ENCODE assay signal across 9 cellular contexts in the genomic region with DNA sequence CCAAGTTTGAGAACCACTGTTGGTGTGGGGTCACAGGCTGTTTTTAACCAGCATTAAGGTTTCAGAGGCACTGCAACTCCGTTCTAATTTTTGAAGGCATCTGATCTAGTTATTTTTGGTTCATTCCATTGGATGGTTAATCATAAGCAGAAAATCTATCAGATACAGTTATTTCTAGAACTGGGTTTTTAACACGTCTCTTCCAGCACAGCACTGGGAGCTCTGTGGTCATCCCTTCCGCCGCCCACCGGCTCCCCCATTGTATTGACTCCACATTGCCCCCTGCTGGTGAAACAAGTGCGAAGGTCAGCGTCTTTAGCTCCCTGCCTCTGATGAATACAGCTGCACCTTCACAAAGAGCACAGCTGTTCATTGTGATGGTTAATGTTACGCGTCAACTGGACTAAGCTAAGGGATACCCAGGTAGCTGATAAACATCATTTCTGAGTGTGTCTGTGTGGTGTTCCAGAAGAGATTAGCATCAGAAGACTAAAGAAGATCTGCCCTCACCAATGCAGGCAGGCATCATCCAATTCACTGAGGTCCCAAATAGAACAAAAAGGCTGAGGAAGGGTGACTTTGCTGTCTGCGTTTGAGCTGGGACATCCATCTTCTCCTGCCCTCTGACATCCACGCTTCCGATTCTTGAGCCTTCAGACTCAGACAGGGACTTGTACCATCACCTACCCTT. TPM values are rescaled to one million over a fixed set of nuclear protein-coding genes. Genes with fewer than 3 reads are reported as not detected.
DNase-seq lines count a peak whose midpoint lies in the region; ATAC-seq and TF ChIP-seq lines count a peak whose summit lies in the region.
"Had no signal": no experiment of that assay in that cellular context is flagged by ENCODE, and none has a peak within 500 bp of the region (broad histone marks: within the 10 kb centered on the region; RNA-seq: fewer than 3 reads in every experiment).

No MANE protein-coding gene starts in this region.

- in situ Hi-C loops in GM13976 (cut with MboI; ENCODE audit: low sequenced_read_pairs, unreplicated experiment), result loop anchor here (10.0 kb wide), 1 partner anchor 98 kb away; no protein-coding TSS in a partner anchor
- in situ Hi-C loops in transverse colon (cut with MboI; ENCODE audit: low pct_ligation_motif_present in 1 of 4, low pct_unique_long_range_greater_than_20kb in 1 of 4, low sequenced_read_pairs in 3 of 4), result no loop called here

- H3K36me3 Mint-ChIP-seq in activated CD4-positive, alpha-beta memory T cell treated with anti-CD3 and anti-CD28 coated beads for 36 hours, result no peaks in the 10 kb centered on the region
- H3K36me3 Mint-ChIP-seq in endothelial cell (ENCODE audit: low read depth, unreplicated experiment), result no peaks in the 10 kb centered on the region
- peaks cover 8% of the 10 kb centered on the region for H3K36me3 Mint-ChIP-seq in natural killer cell

- no peaks in the 10 kb centered on the region for H3K36me3 ChIP-seq in transverse colon

- peaks cover 0 to 3% (median 0%) of the 10 kb centered on the region in 4 donors for H3K4me1 ChIP-seq in transverse colon

- H3K4me3 ChIP-seq in AG04449 (ENCODE audit: low read depth, low read length) (no peak overlapping the region), transverse colon (no peak overlapping the region)

- no peak for TF ChIP-seq EP300 in transverse colon (IDR thresholded peaks at IDR 0.05; ENCODE audit: low read depth)

- WGBS in transverse colon (ENCODE audit: low coverage in 1 of 2), 2 donors, result 43 to 61% methylated on average over 6 to 12 of the region's 12 CpGs

- H3K4me1 Mint-ChIP-seq in activated CD4-positive, alpha-beta memory T cell treated with anti-CD3 and anti-CD28 coated beads for 36 hours (ENCODE audit: low read depth), result peaks cover 28% of the 10 kb centered on the region
- no peaks in the 10 kb centered on the region for H3K4me1 Mint-ChIP-seq in endothelial cell (ENCODE audit: unreplicated experiment)
- H3K4me1 Mint-ChIP-seq in natural killer cell, result peaks cover 87 to 88% of the 10 kb centered on the region in 2 donors

- TF ChIP-seq POLR2A in transverse colon (IDR thresholded peaks at IDR 0.05), result no peak

- intact Hi-C loops in activated CD4-positive, alpha-beta memory T cell treated with anti-CD3 and anti-CD28 coated beads for 36 hours (cut with micrococcal nuclease), result loop anchor here (1.0 to 5.0 kb wide), 7 partner anchors 18 to 225 kb away; a partner anchor contains a TSS
- intact Hi-C loops in natural killer cell (cut with micrococcal nuclease), result loop anchor here (5.0 kb wide), 1 partner anchor 75 kb away; no protein-coding TSS in a partner anchor
- intact Hi-C loops in transverse colon (cut with DNase I; ENCODE audit: low total_unique reads), result no loop called here

- peaks cover 7% of the 10 kb centered on the region for H3K27me3 Mint-ChIP-seq in activated CD4-positive, alpha-beta memory T cell treated with anti-CD3 and anti-CD28 coated beads for 36 hours
- H3K27me3 Mint-ChIP-seq in endothelial cell (ENCODE audit: unreplicated experiment), result peaks cover 2% of the 10 kb centered on the region
- H3K27me3 Mint-ChIP-seq in natural killer cell (ENCODE audit: low read depth in 2 of 2), result no peaks in the 10 kb centered on the region

- DNase-seq in AG04449 (ENCODE audit: low read depth, low spot score) (no peak), GM13976 (ENCODE audit: low spot score) (peak; percentile 73), M059J (ENCODE audit: low read depth) (peak; percentile 9), endothelial cell (ENCODE audit: low spot score) (peak; percentile 79), natural killer cell (peak; percentile 62), transverse colon (peak; percentile 61)
- peak; percentile 90 for DNase-seq in activated CD4-positive, alpha-beta memory T cell treated with anti-CD3 and anti-CD28 coated beads for 36 hours

- H3K27ac ChIP-seq in transverse colon, result no peak overlapping the region

- H3K4me3 Mint-ChIP-seq in activated CD4-positive, alpha-beta memory T cell treated with anti-CD3 and anti-CD28 coated beads for 36 hours, result no peak overlapping the region
- H3K4me3 Mint-ChIP-seq in endothelial cell (ENCODE audit: unreplicated experiment), result no peak overlapping the region
- H3K4me3 Mint-ChIP-seq in natural killer cell, result peak overlapping the region; percentile 51

- CTCF ChIA-PET in AG04449 (lab: Yijun Ruan, JAX), result interaction anchor here (1.0 to 1.4 kb wide), 8 partner anchors 9 to 103 kb away, joined by 3 to 5 read pairs (median 3); a partner anchor contains a TSS
- CTCF ChIA-PET in activated CD4-positive, alpha-beta memory T cell treated with anti-CD3 and anti-CD28 coated beads for 36 hours (lab: Charles Lee), result interaction anchor here (0.7 to 4.7 kb wide), 44 partner anchors 8 to 473 kb away, joined by 3 to 82 read pairs (median 4); a partner anchor contains a TSS

- POLR2A ChIA-PET in AG04449 (lab: Yijun Ruan, JAX), result no interaction called here
- POLR2A ChIA-PET in activated CD4-positive, alpha-beta memory T cell treated with anti-CD3 and anti-CD28 coated beads for 36 hours (lab: Charles Lee), result interaction anchor here (0.6 to 2.4 kb wide), 5 partner anchors 10 to 97 kb away, joined by 3 to 20 read pairs (median 5); a partner anchor contains a TSS

- no peaks in the 10 kb centered on the region for H3K27me3 ChIP-seq in transverse colon

- H3K9me3 ChIP-seq in transverse colon, result no peaks in the 10 kb centered on the region

- H3K9me3 Mint-ChIP-seq in activated CD4-positive, alpha-beta memory T cell treated with anti-CD3 and anti-CD28 coated beads for 36 hours, result peaks cover 3% of the 10 kb centered on the region
- H3K9me3 Mint-ChIP-seq in endothelial cell (ENCODE audit: unreplicated experiment) (no peaks in the 10 kb centered on the region), natural killer cell (no peaks in the 10 kb centered on the region)

- ATAC-seq in natural killer cell (peak; percentile 71 to 80 (median 79)), HG03196 (IDR thresholded peaks at IDR 0.05; ENCODE audit: unreplicated experiment) (no peak)

- H3K27ac Mint-ChIP-seq in activated CD4-positive, alpha-beta memory T cell treated with anti-CD3 and anti-CD28 coated beads for 36 hours, result peak overlapping the region; percentile 24
- H3K27ac Mint-ChIP-seq in endothelial cell (ENCODE audit: unreplicated experiment), result no peak overlapping the region
- H3K27ac Mint-ChIP-seq in natural killer cell, result peak overlapping the region; percentile 95 to 96

- TF ChIP-seq CTCF in AG04449 (IDR thresholded peaks at IDR 0.05; ENCODE audit: insufficient read depth, low read length, missing control alignments) (peak; percentile 48), GM13976 (IDR thresholded peaks at IDR 0.05; ENCODE audit: borderline replicate concordance, control extremely low read depth, extremely low read depth, insufficient read depth, missing control alignments) (peak; percentile 72), endothelial cell (IDR thresholded peaks at IDR 0.05; ENCODE audit: unreplicated experiment) (peak; percentile 88), natural killer cell (IDR thresholded peaks at IDR 0.05) (peak; percentile 87), transverse colon (IDR thresholded peaks at IDR 0.05) (peak; percentile 53 to 68 (median 62))

RNA-seq across cellular contexts. Expression of a gene that starts 8.5 kb away (rescaled TPM):
- total RNA-seq in M059J (2014; rRNA removed; shearing (Covaris generic)), result not detected in 2 replicates
- total RNA-seq in activated CD4-positive, alpha-beta memory T cell treated with anti-CD3 and anti-CD28 coated beads for 36 hours, result under 1 TPM in 1 of 2 experiments, not detected in 1; 0.52 TPM
- not detected for total RNA-seq in endothelial cell (ENCODE audit: unreplicated experiment)
- under 1 TPM in 2 of 3 donors, not detected in 1; 0.54 to 0.55 TPM for total RNA-seq in natural killer cell
- total RNA-seq in transverse colon, result 1 to 10 TPM in 2 of 4 donors, not detected in 2; 1.2 to 4.9 TPM
- total RNA-seq: renal cortical epithelial cell had no signal

RNA-seq across cellular contexts. Expression of a gene that starts 17.4 kb away (rescaled TPM):
- not detected in 2 replicates for total RNA-seq in M059J (2014; rRNA removed; shearing (Covaris generic))
- total RNA-seq in activated CD4-positive, alpha-beta memory T cell treated with anti-CD3 and anti-CD28 coated beads for 36 hours, result 100 to 1,000 TPM; 981 to 989 TPM
- total RNA-seq in endothelial cell (ENCODE audit: unreplicated experiment) (not detected), natural killer cell (100 to 1,000 TPM; 381 to 547 (median 450) TPM), transverse colon (1 to 10 TPM in 2 of 4 donors, not detected in 2; 1.1 to 4.4 TPM)
- total RNA-seq: renal cortical epithelial cell had no signal

RNA-seq across cellular contexts. Expression of a gene that starts 31.1 kb away (rescaled TPM):
- 0.10 TPM in 1 of 2 replicates, not detected in the other for total RNA-seq in M059J (2014; rRNA removed; shearing (Covaris generic))
- total RNA-seq in activated CD4-positive, alpha-beta memory T cell treated with anti-CD3 and anti-CD28 coated beads for 36 hours, result 100 to 1,000 TPM; 917 to 966 TPM
- total RNA-seq in endothelial cell (ENCODE audit: unreplicated experiment) (not detected), natural killer cell (100 to 1,000 TPM; 360 to 532 (median 476) TPM), transverse colon (10 to 100 TPM in 1 of 4 donors, 1 to 10 TPM in 1, not detected in 2; 4.2 to 10.8 TPM)
- total RNA-seq: renal cortical epithelial cell had no signal

RNA-seq across cellular contexts. Expression of a gene that starts 54.8 kb away (rescaled TPM):
- total RNA-seq in M059J (2014; rRNA removed; shearing (Covaris generic)), result not detected in 2 replicates
- total RNA-seq in activated CD4-positive, alpha-beta memory T cell treated with anti-CD3 and anti-CD28 coated beads for 36 hours, result not detected
- total RNA-seq in endothelial cell (ENCODE audit: unreplicated experiment), result not detected
- under 1 TPM in 2 of 3 donors, not detected in 1; 0.68 to 0.80 TPM for total RNA-seq in natural killer cell
- total RNA-seq in transverse colon, result 1 to 10 TPM in 1 of 4 donors, not detected in 3; 9.1 TPM
- total RNA-seq: renal cortical epithelial cell had no signal

Comparison
In these comparisons a context has a peak if more than half of its experiments do, and no peak if none do; other contexts are left out.
1. RNA of a gene that starts 17.4 kb away (total RNA-seq): 981 to 989 TPM in activated CD4-positive, alpha-beta memory T cell treated with anti-CD3 and anti-CD28 coated beads for 36 hours and 381 to 547 TPM in natural killer cell; 1.1 to 4.4 TPM in transverse colon, not detected in endothelial cell (single experiment) and not detected in M059J; every median in the first group is over 10 times any median in the second.
2. RNA of a gene that starts 31.1 kb away (total RNA-seq): 917 to 966 TPM in activated CD4-positive, alpha-beta memory T cell treated with anti-CD3 and anti-CD28 coated beads for 36 hours and 360 to 532 TPM in natural killer cell; 4.2 to 10.8 TPM in transverse colon, 0.10 TPM in M059J and not detected in endothelial cell (single experiment); every median in the first group is over 10 times any median in the second.
3. Peak in every context shown above with its lines, with median percentiles within 50 percentile points of each other: CTCF ChIP-seq.